29 cellular contexts compared by ENCODE assay signal in genomic region chr6:157956171-157956730, GRCh38.
"Had no signal": no experiment of that assay in that cellular context is flagged by ENCODE, and none has a peak within 500 bp of the region (broad histone marks: within the 10 kb centered on the region; RNA-seq: fewer than 3 reads in every experiment).

No MANE protein-coding gene starts in this region.

- H3K36me3 ChIP-seq: brain microvascular endothelial cell, esophagus squamous epithelium, gastroesophageal sphincter, WERI-Rb-1 had no signal

- H3K4me3 Mint-ChIP-seq: activated B cell treated with CpG ODN at 0.5 μM for 24 hours; activated CD8-positive, alpha-beta T cell treated with anti-CD3 and anti-CD28 coated beads for 36 hours; activated naive CD8-positive, alpha-beta T cell; activated T-cell treated with anti-CD3 and anti-CD28 coated beads, Interleukin-2, amount 50 U/mL, for 4 hours; activated T-helper 17 cell treated with anti-CD3 and anti-CD28 coated beads, Interleukin-2, amount 50 U/mL, for 72 hours; central memory CD8-positive, alpha-beta T cell; T-helper 17 cell; T-helper 2 cell treated with Interferon-gamma antibody and Interleukin-4, amounts not matched to agents 5 μg/mL and 100 μg/mL, for 36 hours had no signal

- H3K27ac ChIP-seq: brain microvascular endothelial cell, epithelial cell of prostate, esophagus squamous epithelium, gastroesophageal sphincter, WERI-Rb-1 had no signal

- DNase-seq: activated B cell treated with CpG ODN at 0.5 μM for 24 hours; activated CD4-positive, alpha-beta T cell treated with anti-CD3 and anti-CD28 coated beads for 48 hours; activated CD4-positive, alpha-beta T cell treated with anti-CD3 and anti-CD28 coated beads, Interleukin-2, amount 50 U/mL, for 1 hour; activated CD4-positive, alpha-beta T cell treated with anti-CD3 and anti-CD28 coated beads, Interleukin-2, amount 50 U/mL, for 48 hours; activated CD8-positive, alpha-beta memory T cell treated with anti-CD3 and anti-CD28 coated beads for 24 hours; activated CD8-positive, alpha-beta T cell treated with anti-CD3 and anti-CD28 coated beads for 36 hours; activated effector memory CD4-positive, alpha-beta T cell treated with Interleukin-2 at 50 U/mL for 16 hours; activated gamma-delta T cell treated with Interleukin-2 at 50 U/mL for 16 hours; activated naive CD4-positive, alpha-beta T cell treated with anti-CD3 and anti-CD28 coated beads, Interleukin-2, amount 50 U/mL, for 16 hours; activated naive CD4-positive, alpha-beta T cell treated with Interleukin-2 at 50 U/mL for 16 hours; activated T-cell treated with anti-CD3 and anti-CD28 coated beads, Interleukin-2, amount 50 U/mL, for 4 hours; amniotic stem cell; anterior cingulate cortex; brain microvascular endothelial cell; cortex of kidney; dermis blood vessel endothelial cell; effector CD8-positive, alpha-beta T cell; esophagus squamous epithelium; T-helper 1 cell; T-helper 17 cell; T1000; WERI-Rb-1 had no signal

- H3K4me3 ChIP-seq: esophagus squamous epithelium, gastroesophageal sphincter had no signal

- ATAC-seq: activated CD4-positive, CD25-positive, alpha-beta regulatory T cell treated with anti-CD3 and anti-CD28 coated beads, Interleukin-2, amount 50 U/mL, for 24 hours; activated CD8-positive, alpha-beta T cell treated with anti-CD3 and anti-CD28 coated beads for 36 hours; activated T-cell treated with anti-CD3 and anti-CD28 coated beads, Interleukin-2, amount 50 U/mL, for 4 hours; activated T-helper 17 cell treated with anti-CD3 and anti-CD28 coated beads, Interleukin-2, amount 50 U/mL, for 72 hours; gastroesophageal sphincter; T-helper 17 cell had no signal

- H3K27ac Mint-ChIP-seq: activated B cell treated with CpG ODN at 0.5 μM for 24 hours; activated CD8-positive, alpha-beta T cell treated with anti-CD3 and anti-CD28 coated beads for 36 hours; activated naive CD8-positive, alpha-beta T cell; activated T-helper 17 cell treated with anti-CD3 and anti-CD28 coated beads, Interleukin-2, amount 50 U/mL, for 72 hours; T-helper 17 cell; T-helper 2 cell treated with Interferon-gamma antibody and Interleukin-4, amounts not matched to agents 5 μg/mL and 100 μg/mL, for 36 hours had no signal

- H3K27me3 Mint-ChIP-seq: activated CD8-positive, alpha-beta T cell treated with anti-CD3 and anti-CD28 coated beads for 36 hours; activated naive CD8-positive, alpha-beta T cell; activated T-helper 17 cell treated with anti-CD3 and anti-CD28 coated beads, Interleukin-2, amount 50 U/mL, for 72 hours had no signal

- H3K4me1 Mint-ChIP-seq: activated B cell treated with CpG ODN at 0.5 μM for 24 hours; activated T-helper 17 cell treated with anti-CD3 and anti-CD28 coated beads, Interleukin-2, amount 50 U/mL, for 72 hours; central memory CD8-positive, alpha-beta T cell; T-helper 17 cell had no signal

- H3K27me3 ChIP-seq: brain microvascular endothelial cell, esophagus squamous epithelium, gastroesophageal sphincter had no signal
